ENCODE assay signal across 13 cellular contexts in the genomic region with DNA sequence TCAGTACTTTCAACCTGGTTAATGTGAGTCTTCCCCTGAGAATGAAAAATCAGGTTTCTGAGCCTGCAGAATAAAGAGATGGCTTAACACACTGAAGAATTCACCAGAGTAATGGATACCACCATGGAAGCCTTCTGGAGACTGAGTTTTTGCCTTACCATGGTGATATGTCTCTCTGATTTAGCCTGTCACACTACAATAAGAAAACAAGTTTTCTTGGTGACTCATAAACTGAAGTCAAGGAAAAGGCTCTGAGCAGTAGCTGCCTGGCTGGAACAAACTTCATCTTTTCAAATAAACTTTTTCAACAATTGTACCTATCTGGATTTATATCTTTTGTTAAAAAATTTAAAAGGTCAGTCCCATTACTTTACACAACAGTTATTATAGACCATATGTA.
A peak's percentile ranks its signal among the peaks of the same experiment; 100 is the strongest.
DNase-seq lines count a peak whose midpoint lies in the region; ATAC-seq, FAIRE-seq and TF ChIP-seq lines count a peak whose summit lies in the region.
"Had no signal": no experiment of that assay in that cellular context is flagged by ENCODE, and none has a peak within 500 bp of the region (broad histone marks: within the 10 kb centered on the region; RNA-seq: fewer than 3 reads in every experiment).

No MANE protein-coding gene starts in this region.

- H3K4me1 ChIP-seq in breast epithelium (no peaks in the 10 kb centered on the region), foreskin keratinocyte (no peaks in the 10 kb centered on the region), HepG2 (ENCODE audit: insufficient read depth, low read length) (no peaks in the 10 kb centered on the region)

- H3K27me3 Mint-ChIP-seq in MCF 10A (ENCODE audit: insufficient read depth, unreplicated experiment) (peaks cover 7% of the 10 kb centered on the region), immature natural killer cell (ENCODE audit: low read depth in 3 of 3) (peaks cover 1 to 12% (median 2%) of the 10 kb centered on the region in 3 donors)

- no peaks in the 10 kb centered on the region for H3K9me3 Mint-ChIP-seq in MCF 10A (ENCODE audit: unreplicated experiment)
- H3K9me3 Mint-ChIP-seq in immature natural killer cell, result peaks cover 0 to 7% (median 0%) of the 10 kb centered on the region in 6 donors

- H3K4me2 ChIP-seq in HepG2 (ENCODE audit: low read depth, low read length), result no peak overlapping the region

- TF ChIP-seq RAD21 in HepG2 (CRISPR knock-in tag; IDR thresholded peaks at IDR 0.05), result no peak

- H3K36me3 Mint-ChIP-seq in MCF 10A (ENCODE audit: insufficient read depth, unreplicated experiment), result no peaks in the 10 kb centered on the region
- no peaks in the 10 kb centered on the region for H3K36me3 Mint-ChIP-seq in immature natural killer cell

- H3K4me3 Mint-ChIP-seq in MCF 10A (ENCODE audit: unreplicated experiment) (no peak overlapping the region), immature natural killer cell (no peak overlapping the region)
- H3K4me3 Mint-ChIP-seq: activated B cell treated with CpG ODN at 0.5 μM for 24 hours had no signal

- H3K79me2 ChIP-seq in HepG2 (ENCODE audit: insufficient read depth, low read length), result no peaks in the 10 kb centered on the region

- H3K27ac Mint-ChIP-seq in MCF 10A (ENCODE audit: low read depth, unreplicated experiment) (no peak overlapping the region), immature natural killer cell (no peak overlapping the region)
- H3K27ac Mint-ChIP-seq: activated B cell treated with CpG ODN at 0.5 μM for 24 hours had no signal

- no peak for TF ChIP-seq CTCF in MCF 10A (IDR thresholded peaks at IDR 0.05; ENCODE audit: unreplicated experiment)
- no peak for TF ChIP-seq CTCF in breast epithelium (IDR thresholded peaks at IDR 0.05)
- TF ChIP-seq CTCF in foreskin keratinocyte (conservative IDR thresholded peaks at IDR 0.05), result no peak
- TF ChIP-seq CTCF in HepG2 (CRISPR knock-in tag; IDR thresholded peaks at IDR 0.05), result no peak

- TF ChIP-seq EP300 in HepG2 (IDR thresholded peaks at IDR 0.05; ENCODE audit: low read depth in 2 of 2, low read length in 2 of 2), result no peak
- no peak for TF ChIP-seq EP300 in HepG2 (CRISPR knock-in tag; IDR thresholded peaks at IDR 0.05; ENCODE audit: borderline replicate concordance)

- H4K20me1 ChIP-seq in HepG2 (ENCODE audit: insufficient read depth, low read length), result no peaks in the 10 kb centered on the region

- H3K27me3 ChIP-seq in breast epithelium, result no peaks in the 10 kb centered on the region
- no peaks in the 10 kb centered on the region for H3K27me3 ChIP-seq in foreskin keratinocyte
- peaks cover 3 to 18% of the 10 kb centered on the region in 2 experiments; a peak in 3 of 5 replicates for H3K27me3 ChIP-seq in HepG2 (ENCODE audit: control insufficient read depth in 1 of 2, insufficient read depth in 2 of 2, low read length in 2 of 2)

- H3K9me3 ChIP-seq in breast epithelium, result peaks cover 0 to 9% of the 10 kb centered on the region in 2 donors
- H3K9me3 ChIP-seq in HepG2 (ENCODE audit: low read length), result no peaks in the 10 kb centered on the region

- H3K4me3 ChIP-seq in breast epithelium, result no peak overlapping the region
- no peak overlapping the region for H3K4me3 ChIP-seq in HepG2 (replicated peaks in 1 of 3; ENCODE audit: insufficient read depth in 1 of 3, low read depth in 2 of 3, low read length in 3 of 3)

- DNase-seq in MCF 10A (ENCODE audit: unreplicated experiment), result peak; percentile 8
- DNase-seq in breast epithelium (ENCODE audit: low spot score in 2 of 2), result no peak
- peak; percentile 59 for DNase-seq in astrocyte of the hippocampus (ENCODE audit: low read depth, low spot score)
- peak; percentile 32 to 56 for DNase-seq in foreskin keratinocyte
- no peak for DNase-seq in HK-2 (ENCODE audit: unreplicated experiment)
- no peak for DNase-seq in HepG2 (ENCODE audit: low spot score)
- DNase-seq in immature natural killer cell, result no peak
- DNase-seq: activated B cell treated with CpG ODN at 0.5 μM for 24 hours; Calu3; stimulated activated naive CD4-positive, alpha-beta T cell treated with Interleukin-2 at 50 U/mL for 16 hours had no signal

- H3K4me1 Mint-ChIP-seq in MCF 10A (ENCODE audit: insufficient read depth, unreplicated experiment) (no peaks in the 10 kb centered on the region), immature natural killer cell (peaks cover 11 to 13% of the 10 kb centered on the region in 2 donors)

- ATAC-seq in foreskin keratinocyte (peak; percentile 86), HepG2 (no peak), HG03095 (IDR thresholded peaks at IDR 0.05; ENCODE audit: unreplicated experiment) (no peak)
- ATAC-seq: HCT116 had no signal

- no peak overlapping the region for H2AFZ ChIP-seq in HepG2 (ENCODE audit: low read length)

- no peak overlapping the region for H3K9ac ChIP-seq in HepG2 (ENCODE audit: insufficient read depth, low read depth, low read length)

- TF ChIP-seq POLR2A in breast epithelium (IDR thresholded peaks at IDR 0.05), result no peak
- no peak for TF ChIP-seq POLR2A in HepG2 (IDR thresholded peaks at IDR 0.05; ENCODE audit: insufficient read depth in 1 of 2, low read depth in 2 of 2, low read length in 2 of 2)

- H3K36me3 ChIP-seq in breast epithelium (no peaks in the 10 kb centered on the region), HepG2 (replicated peaks in 1 of 2; ENCODE audit: control insufficient read depth in 1 of 2, insufficient read depth in 2 of 2, low read length in 2 of 2) (no peaks in the 10 kb centered on the region)

- in situ Hi-C loops in HepG2 (cut with HindIII; ENCODE audit: extremely low pct_ligation_motif_present, low pct_unique_long_range_greater_than_20kb), result no loop called here

- CTCF ChIA-PET in MCF 10A (lab: Yijun Ruan, JAX), result no interaction called here
- CTCF ChIA-PET in HepG2 (lab: Yijun Ruan, JAX; ENCODE audit: low intra/inter-chr PET ratio, low total read pairs), result no interaction called here

- POLR2A ChIA-PET in MCF 10A (lab: Yijun Ruan, JAX), result no interaction called here
- POLR2A ChIA-PET in HepG2 (lab: Yijun Ruan, JAX), result no interaction called here

- intact Hi-C loops in MCF 10A (cut with micrococcal nuclease), result no loop called here
- intact Hi-C loops in breast epithelium (cut with DNase I; ENCODE audit: low total_unique reads), result no loop called here
- intact Hi-C loops in HepG2 (cut with micrococcal nuclease; ENCODE audit: unreplicated experiment), result no loop called here

- BruUV-seq in MCF 10A (replicated peaks; lab: Mats Ljungman, UMichigan) (no TSS peak), HepG2 (replicated peaks; lab: Mats Ljungman, UMichigan) (no TSS peak)

- H3K27ac ChIP-seq in breast epithelium (no peak overlapping the region), foreskin keratinocyte (no peak overlapping the region), HepG2 (ENCODE audit: extremely low read length, insufficient read depth, low read length) (no peak overlapping the region)
- H3K27ac ChIP-seq: 22Rv1 had no signal

- no peak for FAIRE-seq in HepG2 (lab: Jason Lieb, UNC)

TF ChIP-seq in HepG2, 621 proteins besides CTCF, POLR2A, EP300 and RAD21:
- TF ChIP-seq, protein P1, sequence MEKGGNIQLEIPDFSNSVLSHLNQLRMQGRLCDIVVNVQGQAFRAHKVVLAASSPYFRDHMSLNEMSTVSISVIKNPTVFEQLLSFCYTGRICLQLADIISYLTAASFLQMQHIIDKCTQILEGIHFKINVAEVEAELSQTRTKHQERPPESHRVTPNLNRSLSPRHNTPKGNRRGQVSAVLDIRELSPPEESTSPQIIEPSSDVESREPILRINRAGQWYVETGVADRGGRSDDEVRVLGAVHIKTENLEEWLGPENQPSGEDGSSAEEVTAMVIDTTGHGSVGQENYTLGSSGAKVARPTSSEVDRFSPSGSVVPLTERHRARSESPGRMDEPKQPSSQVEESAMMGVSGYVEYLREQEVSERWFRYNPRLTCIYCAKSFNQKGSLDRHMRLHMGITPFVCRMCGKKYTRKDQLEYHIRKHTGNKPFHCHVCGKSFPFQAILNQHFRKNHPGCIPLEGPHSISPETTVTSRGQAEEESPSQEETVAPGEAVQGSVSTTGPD (CRISPR knock-in tag; IDR thresholded peaks at IDR 0.05), result no peak
- TF ChIP-seq ETV5 (CRISPR knock-in tag; IDR thresholded peaks at IDR 0.05; ENCODE audit: borderline replicate concordance) (no peak), MEIS2 (CRISPR knock-in tag; IDR thresholded peaks at IDR 0.05) (no peak), ZNF737 (CRISPR knock-in tag; IDR thresholded peaks at IDR 0.05; ENCODE audit: borderline replicate concordance) (no peak), ZBTB7A (CRISPR knock-in tag; IDR thresholded peaks at IDR 0.05) (no peak), ZNF264 (CRISPR knock-in tag; IDR thresholded peaks at IDR 0.05) (no peak), RAD51 (IDR thresholded peaks at IDR 0.05; ENCODE audit: borderline replicate concordance) (no peak), HMG20B (CRISPR knock-in tag; conservative IDR thresholded peaks at IDR 0.05) (no peak), FOSL1 (CRISPR knock-in tag; IDR thresholded peaks at IDR 0.05; ENCODE audit: borderline replicate concordance) (no peak), ZBTB7B (CRISPR knock-in tag; IDR thresholded peaks at IDR 0.05) (no peak), TARDBP (CRISPR knock-in tag; IDR thresholded peaks at IDR 0.05) (no peak), ZMYM2 (CRISPR knock-in tag; IDR thresholded peaks at IDR 0.05) (no peak)
- TF ChIP-seq, protein P2, sequence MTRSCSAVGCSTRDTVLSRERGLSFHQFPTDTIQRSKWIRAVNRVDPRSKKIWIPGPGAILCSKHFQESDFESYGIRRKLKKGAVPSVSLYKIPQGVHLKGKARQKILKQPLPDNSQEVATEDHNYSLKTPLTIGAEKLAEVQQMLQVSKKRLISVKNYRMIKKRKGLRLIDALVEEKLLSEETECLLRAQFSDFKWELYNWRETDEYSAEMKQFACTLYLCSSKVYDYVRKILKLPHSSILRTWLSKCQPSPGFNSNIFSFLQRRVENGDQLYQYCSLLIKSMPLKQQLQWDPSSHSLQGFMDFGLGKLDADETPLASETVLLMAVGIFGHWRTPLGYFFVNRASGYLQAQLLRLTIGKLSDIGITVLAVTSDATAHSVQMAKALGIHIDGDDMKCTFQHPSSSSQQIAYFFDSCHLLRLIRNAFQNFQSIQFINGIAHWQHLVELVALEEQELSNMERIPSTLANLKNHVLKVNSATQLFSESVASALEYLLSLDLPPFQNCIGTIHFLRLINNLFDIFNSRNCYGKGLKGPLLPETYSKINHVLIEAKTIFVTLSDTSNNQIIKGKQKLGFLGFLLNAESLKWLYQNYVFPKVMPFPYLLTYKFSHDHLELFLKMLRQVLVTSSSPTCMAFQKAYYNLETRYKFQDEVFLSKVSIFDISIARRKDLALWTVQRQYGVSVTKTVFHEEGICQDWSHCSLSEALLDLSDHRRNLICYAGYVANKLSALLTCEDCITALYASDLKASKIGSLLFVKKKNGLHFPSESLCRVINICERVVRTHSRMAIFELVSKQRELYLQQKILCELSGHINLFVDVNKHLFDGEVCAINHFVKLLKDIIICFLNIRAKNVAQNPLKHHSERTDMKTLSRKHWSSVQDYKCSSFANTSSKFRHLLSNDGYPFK (CRISPR knock-in tag; IDR thresholded peaks at IDR 0.05; ENCODE audit: borderline replicate concordance), result no peak

Comparison
In these comparisons a context has a peak if more than half of its experiments do, and no peak if none do; other contexts are left out.
1. DNase-seq: peak in MCF 10A (single experiment), astrocyte of the hippocampus (single experiment) and foreskin keratinocyte (2 of 2); none in breast epithelium (0 of 2), HK-2 (single experiment), HepG2 (single experiment) and immature natural killer cell (0 of 3).